1 cellular context compared by ENCODE assay signal in genomic region chr19:19059837-19060611, GRCh38.
TF ChIP-seq lines count a peak whose summit lies in the region.

No MANE protein-coding gene starts in this region.

TF ChIP-seq in K562, 482 proteins besides CTCF, POLR2A, EP300 and RAD21 (continued from another document and continues in another):
- peak; percentile 42 to 60; a peak in 2 of 4 replicates for TF ChIP-seq HDAC1 (IDR thresholded peaks at IDR 0.05)
- TF ChIP-seq HDAC2 (IDR thresholded peaks at IDR 0.05), result peak; percentile 62; the same call in 1 of the 2 replicates
- TF ChIP-seq, protein P1, sequence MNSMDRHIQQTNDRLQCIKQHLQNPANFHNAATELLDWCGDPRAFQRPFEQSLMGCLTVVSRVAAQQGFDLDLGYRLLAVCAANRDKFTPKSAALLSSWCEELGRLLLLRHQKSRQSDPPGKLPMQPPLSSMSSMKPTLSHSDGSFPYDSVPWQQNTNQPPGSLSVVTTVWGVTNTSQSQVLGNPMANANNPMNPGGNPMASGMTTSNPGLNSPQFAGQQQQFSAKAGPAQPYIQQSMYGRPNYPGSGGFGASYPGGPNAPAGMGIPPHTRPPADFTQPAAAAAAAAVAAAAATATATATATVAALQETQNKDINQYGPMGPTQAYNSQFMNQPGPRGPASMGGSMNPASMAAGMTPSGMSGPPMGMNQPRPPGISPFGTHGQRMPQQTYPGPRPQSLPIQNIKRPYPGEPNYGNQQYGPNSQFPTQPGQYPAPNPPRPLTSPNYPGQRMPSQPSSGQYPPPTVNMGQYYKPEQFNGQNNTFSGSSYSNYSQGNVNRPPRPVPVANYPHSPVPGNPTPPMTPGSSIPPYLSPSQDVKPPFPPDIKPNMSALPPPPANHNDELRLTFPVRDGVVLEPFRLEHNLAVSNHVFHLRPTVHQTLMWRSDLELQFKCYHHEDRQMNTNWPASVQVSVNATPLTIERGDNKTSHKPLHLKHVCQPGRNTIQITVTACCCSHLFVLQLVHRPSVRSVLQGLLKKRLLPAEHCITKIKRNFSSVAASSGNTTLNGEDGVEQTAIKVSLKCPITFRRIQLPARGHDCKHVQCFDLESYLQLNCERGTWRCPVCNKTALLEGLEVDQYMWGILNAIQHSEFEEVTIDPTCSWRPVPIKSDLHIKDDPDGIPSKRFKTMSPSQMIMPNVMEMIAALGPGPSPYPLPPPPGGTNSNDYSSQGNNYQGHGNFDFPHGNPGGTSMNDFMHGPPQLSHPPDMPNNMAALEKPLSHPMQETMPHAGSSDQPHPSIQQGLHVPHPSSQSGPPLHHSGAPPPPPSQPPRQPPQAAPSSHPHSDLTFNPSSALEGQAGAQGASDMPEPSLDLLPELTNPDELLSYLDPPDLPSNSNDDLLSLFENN (IDR thresholded peaks at IDR 0.05; ENCODE audit: low read depth in 2 of 2, low read length in 2 of 2), result peak in 1 of 2 experiments; percentile 93; a peak in 2 of 4 replicates
- TF ChIP-seq CBFA2T2 (conservative IDR thresholded peaks at IDR 0.05), result peak; percentile 99
- TF ChIP-seq KLF16 (IDR thresholded peaks at IDR 0.05), result peak; percentile 97
- TF ChIP-seq ZNF316 (IDR thresholded peaks at IDR 0.05), result peak; percentile 25; the same call in 1 of the 2 replicates
- peak in 1 of 2 experiments; percentile 63; a peak in 1 of 4 replicates for TF ChIP-seq NONO (IDR thresholded peaks at IDR 0.05; ENCODE audit: low read depth in 2 of 2, low read length in 1 of 2)
- peak; percentile 88; the same call in 1 of the 2 replicates for TF ChIP-seq ZNF589 (CRISPR knock-in tag; IDR thresholded peaks at IDR 0.05; ENCODE audit: low read depth)
- no peak for TF ChIP-seq ZFPM2 (CRISPR knock-in tag; IDR thresholded peaks at IDR 0.05)
- 0 out of 2 replicates have a peak, but pooled peaks have one; percentile 42 for TF ChIP-seq SMAD3 (CRISPR knock-in tag; conservative IDR thresholded peaks at IDR 0.05)
- peak; percentile 63 for TF ChIP-seq CREM (IDR thresholded peaks at IDR 0.05; ENCODE audit: low read depth)
- TF ChIP-seq CREB1 (IDR thresholded peaks at IDR 0.05), result peak; percentile 71
- TF ChIP-seq CREB1 (CRISPR knock-in tag; IDR thresholded peaks at IDR 0.05), result peak; percentile 30; the same call in 1 of the 2 replicates
- TF ChIP-seq RB1 (IDR thresholded peaks at IDR 0.05; ENCODE audit: low read depth), result peak; percentile 64; the same call in 1 of the 2 replicates
- peak; percentile 98 for TF ChIP-seq NCOR1 (IDR thresholded peaks at IDR 0.05)
- TF ChIP-seq, protein P2, sequence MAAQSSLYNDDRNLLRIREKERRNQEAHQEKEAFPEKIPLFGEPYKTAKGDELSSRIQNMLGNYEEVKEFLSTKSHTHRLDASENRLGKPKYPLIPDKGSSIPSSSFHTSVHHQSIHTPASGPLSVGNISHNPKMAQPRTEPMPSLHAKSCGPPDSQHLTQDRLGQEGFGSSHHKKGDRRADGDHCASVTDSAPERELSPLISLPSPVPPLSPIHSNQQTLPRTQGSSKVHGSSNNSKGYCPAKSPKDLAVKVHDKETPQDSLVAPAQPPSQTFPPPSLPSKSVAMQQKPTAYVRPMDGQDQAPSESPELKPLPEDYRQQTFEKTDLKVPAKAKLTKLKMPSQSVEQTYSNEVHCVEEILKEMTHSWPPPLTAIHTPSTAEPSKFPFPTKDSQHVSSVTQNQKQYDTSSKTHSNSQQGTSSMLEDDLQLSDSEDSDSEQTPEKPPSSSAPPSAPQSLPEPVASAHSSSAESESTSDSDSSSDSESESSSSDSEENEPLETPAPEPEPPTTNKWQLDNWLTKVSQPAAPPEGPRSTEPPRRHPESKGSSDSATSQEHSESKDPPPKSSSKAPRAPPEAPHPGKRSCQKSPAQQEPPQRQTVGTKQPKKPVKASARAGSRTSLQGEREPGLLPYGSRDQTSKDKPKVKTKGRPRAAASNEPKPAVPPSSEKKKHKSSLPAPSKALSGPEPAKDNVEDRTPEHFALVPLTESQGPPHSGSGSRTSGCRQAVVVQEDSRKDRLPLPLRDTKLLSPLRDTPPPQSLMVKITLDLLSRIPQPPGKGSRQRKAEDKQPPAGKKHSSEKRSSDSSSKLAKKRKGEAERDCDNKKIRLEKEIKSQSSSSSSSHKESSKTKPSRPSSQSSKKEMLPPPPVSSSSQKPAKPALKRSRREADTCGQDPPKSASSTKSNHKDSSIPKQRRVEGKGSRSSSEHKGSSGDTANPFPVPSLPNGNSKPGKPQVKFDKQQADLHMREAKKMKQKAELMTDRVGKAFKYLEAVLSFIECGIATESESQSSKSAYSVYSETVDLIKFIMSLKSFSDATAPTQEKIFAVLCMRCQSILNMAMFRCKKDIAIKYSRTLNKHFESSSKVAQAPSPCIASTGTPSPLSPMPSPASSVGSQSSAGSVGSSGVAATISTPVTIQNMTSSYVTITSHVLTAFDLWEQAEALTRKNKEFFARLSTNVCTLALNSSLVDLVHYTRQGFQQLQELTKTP (IDR thresholded peaks at IDR 0.05; ENCODE audit: low read depth in 1 of 2, partially characterized antibody in 2 of 2), result peak in 1 of 2 experiments; percentile 66
- TF ChIP-seq ZNF174 (CRISPR knock-in tag; IDR thresholded peaks at IDR 0.05), result no peak
- peak; percentile 99 for TF ChIP-seq TAL1 (IDR thresholded peaks at IDR 0.05)
- peak; percentile 85 for TF ChIP-seq SP1 (CRISPR knock-in tag; IDR thresholded peaks at IDR 0.05)
- TF ChIP-seq MTA1 (IDR thresholded peaks at IDR 0.05; ENCODE audit: borderline replicate concordance), result peak; percentile 74; the same call in 1 of the 2 replicates
- TF ChIP-seq DMBX1 (CRISPR knock-in tag; IDR thresholded peaks at IDR 0.05; ENCODE audit: borderline replicate concordance), result peak; percentile 88
- TF ChIP-seq NR2C1 (IDR thresholded peaks at IDR 0.05), result 0 out of 2 replicates have a peak, but pooled peaks have one; percentile 15
- peak; percentile 42; the same call in 1 of the 2 replicates for TF ChIP-seq NR2C1 (tag; IDR thresholded peaks at IDR 0.05)
- TF ChIP-seq HMGN3 (IDR thresholded peaks at IDR 0.05; ENCODE audit: borderline replicate concordance, extremely low read depth, insufficient read length, low read depth, low read length), result peak; percentile 32
- peak; percentile 64; the same call in 1 of the 2 replicates for TF ChIP-seq KHSRP (IDR thresholded peaks at IDR 0.05)
- TF ChIP-seq GTF2F1 (IDR thresholded peaks at IDR 0.05; ENCODE audit: low read depth, low read length), result 0 out of 2 replicates have a peak, but pooled peaks have one; percentile 73
- TF ChIP-seq TFAM (CRISPR knock-in tag; conservative IDR thresholded peaks at IDR 0.05), result no peak
- TF ChIP-seq MYNN (IDR thresholded peaks at IDR 0.05), result peak; percentile 86
- no peak for TF ChIP-seq MYNN (CRISPR knock-in tag; IDR thresholded peaks at IDR 0.05)
- TF ChIP-seq LARP7 (IDR thresholded peaks at IDR 0.05), result peak; percentile 75
- TF ChIP-seq HEY1 (CRISPR knock-in tag; IDR thresholded peaks at IDR 0.05; ENCODE audit: borderline replicate concordance), result no peak
- TF ChIP-seq, protein P3, sequence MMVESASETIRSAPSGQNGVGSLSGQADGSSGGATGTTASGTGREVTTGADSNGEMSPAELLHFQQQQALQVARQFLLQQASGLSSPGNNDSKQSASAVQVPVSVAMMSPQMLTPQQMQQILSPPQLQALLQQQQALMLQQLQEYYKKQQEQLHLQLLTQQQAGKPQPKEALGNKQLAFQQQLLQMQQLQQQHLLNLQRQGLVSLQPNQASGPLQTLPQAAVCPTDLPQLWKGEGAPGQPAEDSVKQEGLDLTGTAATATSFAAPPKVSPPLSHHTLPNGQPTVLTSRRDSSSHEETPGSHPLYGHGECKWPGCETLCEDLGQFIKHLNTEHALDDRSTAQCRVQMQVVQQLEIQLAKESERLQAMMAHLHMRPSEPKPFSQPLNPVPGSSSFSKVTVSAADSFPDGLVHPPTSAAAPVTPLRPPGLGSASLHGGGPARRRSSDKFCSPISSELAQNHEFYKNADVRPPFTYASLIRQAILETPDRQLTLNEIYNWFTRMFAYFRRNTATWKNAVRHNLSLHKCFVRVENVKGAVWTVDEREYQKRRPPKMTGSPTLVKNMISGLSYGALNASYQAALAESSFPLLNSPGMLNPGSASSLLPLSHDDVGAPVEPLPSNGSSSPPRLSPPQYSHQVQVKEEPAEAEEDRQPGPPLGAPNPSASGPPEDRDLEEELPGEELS (CRISPR knock-in tag; IDR thresholded peaks at IDR 0.05; ENCODE audit: borderline replicate concordance), result peak; percentile 93
- TF ChIP-seq SMAD1 (IDR thresholded peaks at IDR 0.05; ENCODE audit: low read depth, low read length, partially characterized antibody), result peak; percentile 82
- no peak for TF ChIP-seq NR2C2 (CRISPR knock-in tag; IDR thresholded peaks at IDR 0.05)
- peak; percentile 57; the same call in 1 of the 2 replicates for TF ChIP-seq NR2C2 (tag; IDR thresholded peaks at IDR 0.05)
- peak; percentile 64; the same call in 1 of the 2 replicates for TF ChIP-seq SPI1 (IDR thresholded peaks at IDR 0.05; ENCODE audit: borderline replicate concordance, low read depth, low read length)
- TF ChIP-seq, protein P4, sequence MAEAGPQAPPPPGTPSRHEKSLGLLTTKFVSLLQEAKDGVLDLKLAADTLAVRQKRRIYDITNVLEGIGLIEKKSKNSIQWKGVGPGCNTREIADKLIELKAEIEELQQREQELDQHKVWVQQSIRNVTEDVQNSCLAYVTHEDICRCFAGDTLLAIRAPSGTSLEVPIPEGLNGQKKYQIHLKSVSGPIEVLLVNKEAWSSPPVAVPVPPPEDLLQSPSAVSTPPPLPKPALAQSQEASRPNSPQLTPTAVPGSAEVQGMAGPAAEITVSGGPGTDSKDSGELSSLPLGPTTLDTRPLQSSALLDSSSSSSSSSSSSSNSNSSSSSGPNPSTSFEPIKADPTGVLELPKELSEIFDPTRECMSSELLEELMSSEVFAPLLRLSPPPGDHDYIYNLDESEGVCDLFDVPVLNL (CRISPR knock-in tag; IDR thresholded peaks at IDR 0.05; ENCODE audit: low read depth), result no peak
- no peak; the same call in 1 of the 2 replicates for TF ChIP-seq BACH1 (tag; IDR thresholded peaks at IDR 0.05)
- peak; percentile 73 for TF ChIP-seq CXXC5 (CRISPR knock-in tag; IDR thresholded peaks at IDR 0.05)
- TF ChIP-seq, protein P5, sequence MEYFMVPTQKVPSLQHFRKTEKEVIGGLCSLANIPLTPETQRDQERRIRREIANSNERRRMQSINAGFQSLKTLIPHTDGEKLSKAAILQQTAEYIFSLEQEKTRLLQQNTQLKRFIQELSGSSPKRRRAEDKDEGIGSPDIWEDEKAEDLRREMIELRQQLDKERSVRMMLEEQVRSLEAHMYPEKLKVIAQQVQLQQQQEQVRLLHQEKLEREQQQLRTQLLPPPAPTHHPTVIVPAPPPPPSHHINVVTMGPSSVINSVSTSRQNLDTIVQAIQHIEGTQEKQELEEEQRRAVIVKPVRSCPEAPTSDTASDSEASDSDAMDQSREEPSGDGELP (CRISPR knock-in tag; IDR thresholded peaks at IDR 0.05; ENCODE audit: borderline replicate concordance), result peak; percentile 93
- TF ChIP-seq HLTF (IDR thresholded peaks at IDR 0.05), result peak; percentile 45; the same call in 1 of the 2 replicates
- TF ChIP-seq HNRNPH1 (optimal IDR thresholded peaks at IDR 0.05; ENCODE audit: low read depth, low read length), result no peak
- TF ChIP-seq HMBOX1 (IDR thresholded peaks at IDR 0.05), result no peak
- TF ChIP-seq POLR2AphosphoS2 (IDR thresholded peaks at IDR 0.05; ENCODE audit: low read length), result peak; percentile 72; the same call in 1 of the 2 replicates
- peak; percentile 99 for TF ChIP-seq CBFA2T3 (IDR thresholded peaks at IDR 0.05)
- TF ChIP-seq CHD2 (IDR thresholded peaks at IDR 0.05; ENCODE audit: low read depth, low read length), result peak; percentile 10; the same call in 1 of the 2 replicates
- TF ChIP-seq ZNF165 (CRISPR knock-in tag; IDR thresholded peaks at IDR 0.05; ENCODE audit: borderline replicate concordance), result no peak
- TF ChIP-seq ZBTB43 (CRISPR knock-in tag; IDR thresholded peaks at IDR 0.05), result 0 out of 2 replicates have a peak, but pooled peaks have one; percentile 48
- no peak for TF ChIP-seq FIP1L1 (IDR thresholded peaks at IDR 0.05; ENCODE audit: low read depth, low read length, poor library complexity, severe bottlenecking)
- no peak for TF ChIP-seq JUN (IDR thresholded peaks at IDR 0.05; ENCODE audit: borderline replicate concordance, low read depth, low read length)
- TF ChIP-seq JUN (CRISPR knock-in tag; IDR thresholded peaks at IDR 0.05; ENCODE audit: borderline replicate concordance), result peak; percentile 23; the same call in 1 of the 2 replicates
- no peak for TF ChIP-seq XRCC3 (IDR thresholded peaks at IDR 0.05)
- TF ChIP-seq ZNF324 (CRISPR knock-in tag; IDR thresholded peaks at IDR 0.05), result peak; percentile 60; the same call in 1 of the 2 replicates
- peak; percentile 30; the same call in 1 of the 2 replicates for TF ChIP-seq ZBTB7A (IDR thresholded peaks at IDR 0.05; ENCODE audit: borderline replicate concordance, control insufficient read depth, low read depth, low read length)
- TF ChIP-seq YY1 (IDR thresholded peaks at IDR 0.05; ENCODE audit: borderline replicate concordance in 1 of 3, control insufficient read depth in 1 of 3, extremely low read depth in 1 of 3, insufficient read depth in 3 of 3, insufficient read length in 1 of 3, insufficient replicate concordance in 2 of 3, low read depth in 1 of 3, low read length in 2 of 3), result no peak
- TF ChIP-seq TRIM28 (IDR thresholded peaks at IDR 0.05), result peak; percentile 18; the same call in 1 of the 2 replicates
- TF ChIP-seq ELF4 (CRISPR knock-in tag; IDR thresholded peaks at IDR 0.05), result 0 out of 2 replicates have a peak, but pooled peaks have one; percentile 28
- peak; percentile 96 for TF ChIP-seq ZEB2 (IDR thresholded peaks at IDR 0.05)
- TF ChIP-seq ZNF311 (CRISPR knock-in tag; IDR thresholded peaks at IDR 0.05), result no peak; the same call in 1 of the 2 replicates
- no peak; the same call in 1 of the 2 replicates for TF ChIP-seq CBX1 (IDR thresholded peaks at IDR 0.05; ENCODE audit: low read depth)
- peak; percentile 91 to 98 for TF ChIP-seq MAZ (CRISPR knock-in tag; conservative IDR thresholded peaks at IDR 0.05 in 1 of 2, IDR thresholded peaks at IDR 0.05 in 1 of 2)
- TF ChIP-seq BRD9 (IDR thresholded peaks at IDR 0.05; ENCODE audit: low read depth, partially characterized antibody), result peak; percentile 15
- TF ChIP-seq WHSC1 (IDR thresholded peaks at IDR 0.05; ENCODE audit: low read length), result no peak
- TF ChIP-seq SMAD4 (CRISPR knock-in tag; conservative IDR thresholded peaks at IDR 0.05), result peak; percentile 90
- TF ChIP-seq SMARCA5 (IDR thresholded peaks at IDR 0.05), result peak; percentile 96
